ENCODE assay signal across 2 cellular contexts in genomic region chr17:42548993-42549755, GRCh38.
TF ChIP-seq lines count a peak whose summit lies in the region.

No MANE protein-coding gene starts in this region.

TF ChIP-seq in IMR-90, 13 proteins besides CTCF, POLR2A, EP300 and RAD21:
- no peak for TF ChIP-seq MXI1 (IDR thresholded peaks at IDR 0.05; ENCODE audit: borderline replicate concordance, low read depth, low read length)
- TF ChIP-seq SMC3 (IDR thresholded peaks at IDR 0.05; ENCODE audit: low read depth, low read length): no peak
- TF ChIP-seq MAZ (IDR thresholded peaks at IDR 0.05; ENCODE audit: borderline replicate concordance, low read depth, low read length): no peak
- TF ChIP-seq, protein P1, sequence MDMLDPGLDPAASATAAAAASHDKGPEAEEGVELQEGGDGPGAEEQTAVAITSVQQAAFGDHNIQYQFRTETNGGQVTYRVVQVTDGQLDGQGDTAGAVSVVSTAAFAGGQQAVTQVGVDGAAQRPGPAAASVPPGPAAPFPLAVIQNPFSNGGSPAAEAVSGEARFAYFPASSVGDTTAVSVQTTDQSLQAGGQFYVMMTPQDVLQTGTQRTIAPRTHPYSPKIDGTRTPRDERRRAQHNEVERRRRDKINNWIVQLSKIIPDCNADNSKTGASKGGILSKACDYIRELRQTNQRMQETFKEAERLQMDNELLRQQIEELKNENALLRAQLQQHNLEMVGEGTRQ (IDR thresholded peaks at IDR 0.05; ENCODE audit: low read depth, low read length): no peak
- no peak for TF ChIP-seq FOS (IDR thresholded peaks at IDR 0.05; ENCODE audit: low read depth, low read length)
- TF ChIP-seq CHD1 (IDR thresholded peaks at IDR 0.05; ENCODE audit: low read depth, low read length): no peak
- TF ChIP-seq, protein P2, sequence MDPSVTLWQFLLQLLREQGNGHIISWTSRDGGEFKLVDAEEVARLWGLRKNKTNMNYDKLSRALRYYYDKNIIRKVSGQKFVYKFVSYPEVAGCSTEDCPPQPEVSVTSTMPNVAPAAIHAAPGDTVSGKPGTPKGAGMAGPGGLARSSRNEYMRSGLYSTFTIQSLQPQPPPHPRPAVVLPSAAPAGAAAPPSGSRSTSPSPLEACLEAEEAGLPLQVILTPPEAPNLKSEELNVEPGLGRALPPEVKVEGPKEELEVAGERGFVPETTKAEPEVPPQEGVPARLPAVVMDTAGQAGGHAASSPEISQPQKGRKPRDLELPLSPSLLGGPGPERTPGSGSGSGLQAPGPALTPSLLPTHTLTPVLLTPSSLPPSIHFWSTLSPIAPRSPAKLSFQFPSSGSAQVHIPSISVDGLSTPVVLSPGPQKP (IDR thresholded peaks at IDR 0.05; ENCODE audit: borderline replicate concordance, low read depth, low read length): no peak
- no peak for TF ChIP-seq RFX5 (IDR thresholded peaks at IDR 0.05; ENCODE audit: low read depth, low read length)

TF ChIP-seq in K562, 482 proteins besides CTCF, POLR2A, EP300 and RAD21:
- TF ChIP-seq HLTF (IDR thresholded peaks at IDR 0.05) (no peak), ZNF778 (CRISPR knock-in tag; IDR thresholded peaks at IDR 0.05) (no peak), STAT5B (CRISPR knock-in tag; IDR thresholded peaks at IDR 0.05) (no peak), ZNF311 (CRISPR knock-in tag; IDR thresholded peaks at IDR 0.05) (no peak), ELK3 (CRISPR knock-in tag; IDR thresholded peaks at IDR 0.05) (no peak), CBX3 (IDR thresholded peaks at IDR 0.05; ENCODE audit: borderline replicate concordance in 1 of 2, low read length in 2 of 2) (no peak), LARP7 (IDR thresholded peaks at IDR 0.05) (no peak), ZNF445 (CRISPR knock-in tag; IDR thresholded peaks at IDR 0.05; ENCODE audit: low read depth) (no peak)
